Comparison of ENCODE assay signal across 8 cellular contexts in genomic region chr6:11732036-11732545, GRCh38. TPM values are rescaled to one million over a fixed set of nuclear protein-coding genes. Genes with fewer than 3 reads are reported as not detected.
A peak's percentile ranks its signal among the peaks of the same experiment; 100 is the strongest.
DNase-seq lines count a peak whose midpoint lies in the region; ATAC-seq and TF ChIP-seq lines count a peak whose summit lies in the region.

No MANE protein-coding gene starts in this region.

- H3K36me3 Mint-ChIP-seq in CD8-positive, alpha-beta T cell: no peaks in the 10 kb centered on the region
- no peaks in the 10 kb centered on the region for H3K36me3 Mint-ChIP-seq in activated T-helper 2 cell treated with anti-CD3 and anti-CD28 coated beads, Interferon-gamma antibody, Interleukin-2, Interleukin-4, amounts not matched to agents 10 μg/mL and 5 μg/mL and 100 μg/mL, durations not matched to agents 14 hours and 24 hours and 36 hours (ENCODE audit: low read depth)
- H3K36me3 Mint-ChIP-seq in WTC11: no peaks in the 10 kb centered on the region

- no peak for TF ChIP-seq POLR2A in stomach (IDR thresholded peaks at IDR 0.05)

- no peaks in the 10 kb centered on the region for H3K9me3 Mint-ChIP-seq in CD8-positive, alpha-beta T cell
- no peaks in the 10 kb centered on the region for H3K9me3 Mint-ChIP-seq in activated T-helper 2 cell treated with anti-CD3 and anti-CD28 coated beads, Interferon-gamma antibody, Interleukin-2, Interleukin-4, amounts not matched to agents 10 μg/mL and 5 μg/mL and 100 μg/mL, durations not matched to agents 14 hours and 24 hours and 36 hours
- H3K9me3 Mint-ChIP-seq in WTC11: no peaks in the 10 kb centered on the region

- peaks cover 49% of the 10 kb centered on the region for H3K4me1 ChIP-seq in CD8-positive, alpha-beta T cell (ENCODE audit: insufficient read depth, low read length)
- H3K4me1 ChIP-seq in stomach: peaks cover 3 to 21% (median 12%) of the 10 kb centered on the region in 4 donors

- ATAC-seq in CD8-positive, alpha-beta T cell: no peak
- ATAC-seq in GM19468 (IDR thresholded peaks at IDR 0.05; ENCODE audit: extremely low read depth, unreplicated experiment): peak; percentile 53
- ATAC-seq in WTC11: no peak

- intact Hi-C loops in CD8-positive, alpha-beta T cell (cut with DNase I, micrococcal nuclease): no loop called here
- intact Hi-C loops in activated T-helper 2 cell treated with anti-CD3 and anti-CD28 coated beads, Interferon-gamma antibody, Interleukin-2, Interleukin-4, amounts not matched to agents 10 μg/mL and 5 μg/mL and 100 μg/mL, durations not matched to agents 14 hours and 24 hours and 36 hours (cut with micrococcal nuclease): no loop called here
- intact Hi-C loops in stomach (cut with DNase I; ENCODE audit: low total_unique reads): no loop called here

- peaks cover 2% of the 10 kb centered on the region for H3K27me3 Mint-ChIP-seq in CD8-positive, alpha-beta T cell (ENCODE audit: low read depth)
- H3K27me3 Mint-ChIP-seq in activated T-helper 2 cell treated with anti-CD3 and anti-CD28 coated beads, Interferon-gamma antibody, Interleukin-2, Interleukin-4, amounts not matched to agents 10 μg/mL and 5 μg/mL and 100 μg/mL, durations not matched to agents 14 hours and 24 hours and 36 hours (ENCODE audit: low read depth): peaks cover 5% of the 10 kb centered on the region
- H3K27me3 Mint-ChIP-seq in WTC11 (ENCODE audit: low read depth): no peaks in the 10 kb centered on the region

- peak in 1 of 7 experiments; percentile 49 for DNase-seq in CD8-positive, alpha-beta T cell
- DNase-seq in HL-60 (ENCODE audit: low read depth in 1 of 2, low spot score in 1 of 2) (peak; percentile 71 to 99), left kidney (ENCODE audit: low read depth, low spot score) (peak; percentile 9), stomach (peak; percentile 34), NCI-H1092 (lab: John Stamatoyannopoulos, UW) (no peak), WTC11 (ENCODE audit: low spot score) (no peak)
- DNase-seq in activated T-helper 2 cell treated with anti-CD3 and anti-CD28 coated beads, Interferon-gamma antibody, Interleukin-2, Interleukin-4, amounts not matched to agents 10 μg/mL and 5 μg/mL and 100 μg/mL, durations not matched to agents 14 hours and 24 hours and 36 hours (ENCODE audit: low spot score): peak; percentile 25

- no peaks in the 10 kb centered on the region for H3K9me3 ChIP-seq in CD8-positive, alpha-beta T cell (ENCODE audit: low read length)
- no peaks in the 10 kb centered on the region for H3K9me3 ChIP-seq in stomach

- H3K27me3 ChIP-seq in CD8-positive, alpha-beta T cell (ENCODE audit: insufficient read depth, low read length): no peaks in the 10 kb centered on the region
- no peaks in the 10 kb centered on the region for H3K27me3 ChIP-seq in HL-60 (ENCODE audit: insufficient read depth, poor library complexity, severe bottlenecking)
- no peaks in the 10 kb centered on the region for H3K27me3 ChIP-seq in stomach

- H3K27ac Mint-ChIP-seq in CD8-positive, alpha-beta T cell: peak overlapping the region; percentile 29
- H3K27ac Mint-ChIP-seq in activated T-helper 2 cell treated with anti-CD3 and anti-CD28 coated beads, Interferon-gamma antibody, Interleukin-2, Interleukin-4, amounts not matched to agents 10 μg/mL and 5 μg/mL and 100 μg/mL, durations not matched to agents 14 hours and 24 hours and 36 hours: peak overlapping the region; percentile 73
- H3K27ac Mint-ChIP-seq in WTC11: no peak overlapping the region

- no peak overlapping the region for H3K4me3 ChIP-seq in CD8-positive, alpha-beta T cell (ENCODE audit: low read depth, low read length)
- H3K4me3 ChIP-seq in HL-60 (replicated peaks; ENCODE audit: insufficient read depth, low read length): no peak overlapping the region
- no peak overlapping the region for H3K4me3 ChIP-seq in stomach

- TF ChIP-seq CTCF in CD8-positive, alpha-beta T cell (IDR thresholded peaks at IDR 0.05): no peak
- no peak for TF ChIP-seq CTCF in HL-60 (IDR thresholded peaks at IDR 0.05; ENCODE audit: insufficient read depth, low read length)
- no peak for TF ChIP-seq CTCF in stomach (IDR thresholded peaks at IDR 0.05)
- TF ChIP-seq CTCF in WTC11 (IDR thresholded peaks at IDR 0.05): no peak

- H3K27ac ChIP-seq in CD8-positive, alpha-beta T cell (ENCODE audit: low read depth, low read length): no peak overlapping the region
- peak overlapping the region; percentile 81 for H3K27ac ChIP-seq in HL-60 (replicated peaks)
- H3K27ac ChIP-seq in stomach: peak overlapping the region in 3 of 5 donors; percentile 23 to 66 (median 43)

- peaks cover 46% of the 10 kb centered on the region for H3K4me1 Mint-ChIP-seq in CD8-positive, alpha-beta T cell (ENCODE audit: low read depth)
- H3K4me1 Mint-ChIP-seq in activated T-helper 2 cell treated with anti-CD3 and anti-CD28 coated beads, Interferon-gamma antibody, Interleukin-2, Interleukin-4, amounts not matched to agents 10 μg/mL and 5 μg/mL and 100 μg/mL, durations not matched to agents 14 hours and 24 hours and 36 hours (ENCODE audit: low read depth): peaks cover 60% of the 10 kb centered on the region
- H3K4me1 Mint-ChIP-seq in WTC11: peaks cover 6% of the 10 kb centered on the region; the same call in 1 of the 2 replicates

- TF ChIP-seq EP300 in stomach (IDR thresholded peaks at IDR 0.05): peak; percentile 22

- CTCF ChIA-PET in CD8-positive, alpha-beta T cell (lab: Charles Lee): interaction anchor here (2.4 kb wide), 1 partner anchor 76 kb away, joined by 8 read pairs; no protein-coding TSS in a partner anchor
- CTCF ChIA-PET in WTC11 (lab: Charles Lee): no interaction called here

- no peaks in the 10 kb centered on the region for H3K36me3 ChIP-seq in CD8-positive, alpha-beta T cell (ENCODE audit: insufficient read depth, low read length)
- H3K36me3 ChIP-seq in stomach: no peaks in the 10 kb centered on the region

- POLR2A ChIA-PET in CD8-positive, alpha-beta T cell (lab: Charles Lee): interaction anchor here (0.9 to 1.2 kb wide), 3 partner anchors 8 to 20 kb away, joined by 3 to 5 read pairs (median 3); no protein-coding TSS in a partner anchor
- POLR2A ChIA-PET in WTC11 (lab: Charles Lee): no interaction called here

- 68 to 77% (median 74%) methylated on average over 11 of the region's 11 CpGs for WGBS in stomach, 5 donors

- H3K4me3 Mint-ChIP-seq in CD8-positive, alpha-beta T cell: peak overlapping the region; percentile 33
- no peak overlapping the region for H3K4me3 Mint-ChIP-seq in activated T-helper 2 cell treated with anti-CD3 and anti-CD28 coated beads, Interferon-gamma antibody, Interleukin-2, Interleukin-4, amounts not matched to agents 10 μg/mL and 5 μg/mL and 100 μg/mL, durations not matched to agents 14 hours and 24 hours and 36 hours (ENCODE audit: low read depth)
- no peak overlapping the region for H3K4me3 Mint-ChIP-seq in WTC11

TF ChIP-seq in WTC11, 78 proteins besides CTCF, POLR2A, EP300 and RAD21 (continues in another document):
- no peak for TF ChIP-seq FOXP1 (CRISPR knock-in tag; IDR thresholded peaks at IDR 0.05; ENCODE audit: borderline replicate concordance)
- TF ChIP-seq ZNF416 (CRISPR knock-in tag; IDR thresholded peaks at IDR 0.05): no peak
- no peak for TF ChIP-seq AFF4 (CRISPR knock-in tag; IDR thresholded peaks at IDR 0.05; ENCODE audit: borderline replicate concordance)

RNA-seq across cellular contexts. Expression of gene ADTRP, which starts 46.5 kb away (rescaled TPM):
- 1 to 10 TPM; 4.4 to 5.0 TPM for total RNA-seq in CD8-positive, alpha-beta T cell
- total RNA-seq in activated T-helper 2 cell treated with anti-CD3 and anti-CD28 coated beads, Interferon-gamma antibody, Interleukin-2, Interleukin-4, amounts not matched to agents 10 μg/mL and 5 μg/mL and 100 μg/mL, durations not matched to agents 14 hours and 24 hours and 36 hours: 0.67 and 1.6 TPM in 2 replicates
- total RNA-seq in stomach (10 to 100 TPM; 18.7 to 63.6 (median 31.9) TPM), WTC11 (2021) (0.44 to 0.98 TPM (median 0.50 TPM) in 3 replicates)
- 10 to 100 TPM in 2 of 3 donors, 1 to 10 TPM in 1; 3.9 to 14.8 (median 10.0) TPM for polyA plus RNA-seq in stomach

Comparison
In these comparisons a context has a peak if more than half of its experiments do, and no peak if none do; other contexts are left out.
1. DNase-seq: peak in HL-60 (2 of 2), activated T-helper 2 cell treated with anti-CD3 and anti-CD28 coated beads, Interferon-gamma antibody, Interleukin-2, Interleukin-4, amounts not matched to agents 10 μg/mL and 5 μg/mL and 100 μg/mL, durations not matched to agents 14 hours and 24 hours and 36 hours (single experiment), left kidney (single experiment) and stomach (single experiment); none in NCI-H1092 (single experiment) and WTC11 (single experiment).